ENCODE assay signal across 9 cellular contexts in genomic region chr15:85620321-85621044, GRCh38.
A peak's percentile ranks its signal among the peaks of the same experiment; 100 is the strongest.
DNase-seq lines count a peak whose midpoint lies in the region; ATAC-seq, FAIRE-seq and TF ChIP-seq lines count a peak whose summit lies in the region.
"Had no signal": no experiment of that assay in that cellular context is flagged by ENCODE, and none has a peak within 500 bp of the region (broad histone marks: within the 10 kb centered on the region; RNA-seq: fewer than 3 reads in every experiment).

No MANE protein-coding gene starts in this region.

- ATAC-seq in GM21786 (IDR thresholded peaks at IDR 0.05; ENCODE audit: unreplicated experiment) (no peak), HG02642 (IDR thresholded peaks at IDR 0.05; ENCODE audit: poor library complexity, unreplicated experiment) (no peak)

- no peaks in the 10 kb centered on the region for H3K27me3 ChIP-seq in NT2/D1 (ENCODE audit: insufficient read depth, insufficient read length)
- H3K27me3 ChIP-seq in neural cell (ENCODE audit: insufficient read depth, low read depth, low read length): no peaks in the 10 kb centered on the region

- peak overlapping the region; percentile 47 for H2AFZ ChIP-seq in neural cell (ENCODE audit: low read depth, low read length)

- H4K20me1 ChIP-seq in neural cell (ENCODE audit: insufficient read depth): no peaks in the 10 kb centered on the region

- no peak for TF ChIP-seq EP300 in neural cell (conservative IDR thresholded peaks at IDR 0.05; ENCODE audit: poor library complexity, severe bottlenecking)

- H3K4me3 ChIP-seq in AG09309 (ENCODE audit: control insufficient read depth, low read depth, low read length) (peak overlapping the region; percentile 48), NT2/D1 (ENCODE audit: insufficient read length, low read depth) (no peak overlapping the region), neural cell (ENCODE audit: low read length) (peak overlapping the region; percentile 63)

- intact Hi-C loops in posterior cingulate gyrus (cut with DNase I): no loop called here

- peak overlapping the region; percentile 73 for H3K27ac ChIP-seq in neural cell (ENCODE audit: low read length)

- H3K9me3 ChIP-seq in NT2/D1 (ENCODE audit: insufficient read depth, low read length): no peaks in the 10 kb centered on the region
- no peaks in the 10 kb centered on the region for H3K9me3 ChIP-seq in neural cell (ENCODE audit: low read length)

- no peaks in the 10 kb centered on the region for H3F3A ChIP-seq in neural cell (ENCODE audit: insufficient read depth, low read length, poor library complexity, severe bottlenecking)

- no peak for TF ChIP-seq RAD21 in neural cell (conservative IDR thresholded peaks at IDR 0.05)

- DNase-seq in AG09309 (ENCODE audit: low read depth) (no peak), NT2/D1 (ENCODE audit: low read depth, low spot score) (no peak), A172 (ENCODE audit: low spot score) (no peak), posterior cingulate gyrus (no peak)
- DNase-seq: NCI-H1417 treated with DMSO at 0.1 percent for 48 hours had no signal

- H3K36me3 ChIP-seq in NT2/D1 (ENCODE audit: insufficient read depth, insufficient read length, low read length): peaks cover 13% of the 10 kb centered on the region
- H3K36me3 ChIP-seq in neural cell (ENCODE audit: insufficient read depth, low read length): no peaks in the 10 kb centered on the region

- H3K4me1 ChIP-seq in NT2/D1 (ENCODE audit: insufficient read depth, insufficient read length): no peaks in the 10 kb centered on the region

- peak overlapping the region; percentile 78 for H3K4me2 ChIP-seq in neural cell (ENCODE audit: low read length)

- H3K9me2 ChIP-seq in neural cell (ENCODE audit: insufficient read depth, low read length): no peaks in the 10 kb centered on the region

- peak; percentile 76 for FAIRE-seq in endometrium (lab: Jason Lieb, UNC)

- peaks cover 41% of the 10 kb centered on the region for H3K79me2 ChIP-seq in neural cell (replicated peaks; ENCODE audit: insufficient read depth, low read length)

- TF ChIP-seq CTCF in AG09309 (IDR thresholded peaks at IDR 0.05; ENCODE audit: control insufficient read depth, insufficient read depth, low read depth, low read length, missing control alignments) (no peak), neural cell (IDR thresholded peaks at IDR 0.05; ENCODE audit: poor library complexity, severe bottlenecking) (no peak)

- H3K9ac ChIP-seq in NT2/D1 (ENCODE audit: insufficient read length, low read depth) (peak overlapping the region; percentile 43), neural cell (ENCODE audit: low read length) (peak overlapping the region; percentile 65)

TF ChIP-seq in neural cell, 6 proteins besides CTCF, POLR2A, EP300 and RAD21:
- TF ChIP-seq TAF1 (IDR thresholded peaks at IDR 0.05; ENCODE audit: low read depth) (no peak), POLR2AphosphoS5 (IDR thresholded peaks at IDR 0.05) (no peak), EZH2 (IDR thresholded peaks at IDR 0.05; ENCODE audit: borderline replicate concordance, insufficient read depth, low read length, poor library complexity, severe bottlenecking) (no peak), SMC3 (conservative IDR thresholded peaks at IDR 0.05; ENCODE audit: poor library complexity) (no peak), MXI1 (conservative IDR thresholded peaks at IDR 0.05; ENCODE audit: poor library complexity, severe bottlenecking) (no peak)
- TF ChIP-seq, protein P1, sequence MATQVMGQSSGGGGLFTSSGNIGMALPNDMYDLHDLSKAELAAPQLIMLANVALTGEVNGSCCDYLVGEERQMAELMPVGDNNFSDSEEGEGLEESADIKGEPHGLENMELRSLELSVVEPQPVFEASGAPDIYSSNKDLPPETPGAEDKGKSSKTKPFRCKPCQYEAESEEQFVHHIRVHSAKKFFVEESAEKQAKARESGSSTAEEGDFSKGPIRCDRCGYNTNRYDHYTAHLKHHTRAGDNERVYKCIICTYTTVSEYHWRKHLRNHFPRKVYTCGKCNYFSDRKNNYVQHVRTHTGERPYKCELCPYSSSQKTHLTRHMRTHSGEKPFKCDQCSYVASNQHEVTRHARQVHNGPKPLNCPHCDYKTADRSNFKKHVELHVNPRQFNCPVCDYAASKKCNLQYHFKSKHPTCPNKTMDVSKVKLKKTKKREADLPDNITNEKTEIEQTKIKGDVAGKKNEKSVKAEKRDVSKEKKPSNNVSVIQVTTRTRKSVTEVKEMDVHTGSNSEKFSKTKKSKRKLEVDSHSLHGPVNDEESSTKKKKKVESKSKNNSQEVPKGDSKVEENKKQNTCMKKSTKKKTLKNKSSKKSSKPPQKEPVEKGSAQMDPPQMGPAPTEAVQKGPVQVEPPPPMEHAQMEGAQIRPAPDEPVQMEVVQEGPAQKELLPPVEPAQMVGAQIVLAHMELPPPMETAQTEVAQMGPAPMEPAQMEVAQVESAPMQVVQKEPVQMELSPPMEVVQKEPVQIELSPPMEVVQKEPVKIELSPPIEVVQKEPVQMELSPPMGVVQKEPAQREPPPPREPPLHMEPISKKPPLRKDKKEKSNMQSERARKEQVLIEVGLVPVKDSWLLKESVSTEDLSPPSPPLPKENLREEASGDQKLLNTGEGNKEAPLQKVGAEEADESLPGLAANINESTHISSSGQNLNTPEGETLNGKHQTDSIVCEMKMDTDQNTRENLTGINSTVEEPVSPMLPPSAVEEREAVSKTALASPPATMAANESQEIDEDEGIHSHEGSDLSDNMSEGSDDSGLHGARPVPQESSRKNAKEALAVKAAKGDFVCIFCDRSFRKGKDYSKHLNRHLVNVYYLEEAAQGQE (IDR thresholded peaks at IDR 0.05; ENCODE audit: borderline replicate concordance): no peak
